Comparison of ENCODE assay signal across 16 cellular contexts in genomic region chr1:184583837-184584236, GRCh38.
"Had no signal": no experiment of that assay in that cellular context is flagged by ENCODE, and none has a peak within 500 bp of the region (broad histone marks: within the 10 kb centered on the region; RNA-seq: fewer than 3 reads in every experiment).

No MANE protein-coding gene starts in this region.

- H3K4me3 ChIP-seq: ascending aorta, esophagus muscularis mucosa, tibial artery, uterus had no signal

- H3K36me3 ChIP-seq: ascending aorta, esophagus muscularis mucosa, tibial artery, uterus had no signal

- H3K9me3 Mint-ChIP-seq: activated naive CD4-positive, alpha-beta T cell treated with anti-CD3 and anti-CD28 coated beads, Interleukin-2, amount 10 ng/mL, durations not matched to agents 7 days and 5 days; activated T-helper 2 cell treated with anti-CD3 and anti-CD28 coated beads, Interferon-gamma antibody, Interleukin-2, Interleukin-4, amounts not matched to agents 10 μg/mL and 5 μg/mL and 100 μg/mL, durations not matched to agents 14 hours and 24 hours and 36 hours had no signal

- H3K27ac Mint-ChIP-seq: activated naive CD4-positive, alpha-beta T cell treated with anti-CD3 and anti-CD28 coated beads, Interleukin-2, amount 10 ng/mL, durations not matched to agents 7 days and 5 days; activated T-helper 2 cell treated with anti-CD3 and anti-CD28 coated beads, Interferon-gamma antibody, Interleukin-2, Interleukin-4, amounts not matched to agents 10 μg/mL and 5 μg/mL and 100 μg/mL, durations not matched to agents 14 hours and 24 hours and 36 hours had no signal

- DNase-seq: activated CD4-positive, alpha-beta T cell treated with anti-CD3 and anti-CD28 coated beads for 1 hour; activated CD4-positive, alpha-beta T cell treated with anti-CD3 and anti-CD28 coated beads, Interleukin-2, amount 50 U/mL, for 48 hours; activated naive CD4-positive, alpha-beta T cell treated with anti-CD3 and anti-CD28 coated beads, Interleukin-2, amount 10 ng/mL, durations not matched to agents 7 days and 5 days; activated T-cell treated with anti-CD3 and anti-CD28 coated beads, Interleukin-2, amount 50 U/mL, for 1 hour; hippocampal formation; stimulated activated CD4-positive, alpha-beta T cell treated with anti-CD3 and anti-CD28 coated beads, Interleukin-4, amount 100 ng/mL, for 24 hours; stimulated activated naive CD4-positive, alpha-beta T cell; T-helper 1 cell; T1000; tibial artery; uterus had no signal

- H3K4me1 Mint-ChIP-seq: activated naive CD4-positive, alpha-beta T cell treated with anti-CD3 and anti-CD28 coated beads, Interleukin-2, amount 10 ng/mL, durations not matched to agents 7 days and 5 days; neural crest cell had no signal

- H3K4me3 Mint-ChIP-seq: activated naive CD4-positive, alpha-beta T cell treated with anti-CD3 and anti-CD28 coated beads, Interleukin-2, amount 10 ng/mL, durations not matched to agents 7 days and 5 days; neural crest cell had no signal

- H3K4me1 ChIP-seq: ascending aorta, parathyroid adenoma, tibial artery, uterus had no signal

- H3K27ac ChIP-seq: ascending aorta, esophagus muscularis mucosa, parathyroid adenoma, tibial artery, uterus had no signal

- H3K9me3 ChIP-seq: ascending aorta, tibial artery, uterus had no signal

- H3K27me3 ChIP-seq: ascending aorta, esophagus muscularis mucosa, tibial artery, uterus had no signal

- H3K36me3 Mint-ChIP-seq: activated naive CD4-positive, alpha-beta T cell treated with anti-CD3 and anti-CD28 coated beads, Interleukin-2, amount 10 ng/mL, durations not matched to agents 7 days and 5 days had no signal
